3 cellular contexts compared by ENCODE assay signal in the genomic region with DNA sequence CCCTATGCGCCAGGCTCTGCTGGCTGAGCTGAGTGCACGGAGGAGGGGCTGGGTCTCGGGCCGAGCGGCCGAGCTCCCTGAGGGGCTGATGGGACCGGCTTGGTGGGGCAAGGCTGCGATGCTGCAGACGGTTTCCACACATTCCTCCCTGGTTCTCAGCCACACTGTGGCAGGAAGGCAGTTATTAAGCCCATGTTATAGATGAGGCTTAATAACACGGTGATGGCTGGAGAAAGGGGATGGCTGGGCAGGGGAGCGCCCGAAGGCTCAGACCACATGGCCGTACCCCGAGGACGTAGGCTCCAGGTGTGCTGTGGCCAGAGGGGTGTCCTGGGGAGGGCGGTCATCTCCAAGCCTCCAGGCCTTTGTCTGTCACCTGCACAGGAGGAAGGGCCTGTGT.
TF ChIP-seq lines count a peak whose summit lies in the region.

No MANE protein-coding gene starts in this region.

TF ChIP-seq in SK-N-SH, 30 proteins besides CTCF, POLR2A, EP300 and RAD21 (continues in another document):
- TF ChIP-seq FOXJ3 (CRISPR knock-in tag; IDR thresholded peaks at IDR 0.05) (no peak), GABPA (IDR thresholded peaks at IDR 0.05; ENCODE audit: low read depth) (no peak), NFIC (IDR thresholded peaks at IDR 0.05; ENCODE audit: borderline replicate concordance) (no peak), PBX3 (IDR thresholded peaks at IDR 0.05) (no peak), GATA2 (CRISPR knock-in tag; IDR thresholded peaks at IDR 0.05) (no peak; the same call in 1 of the 2 replicates), TCF12 (IDR thresholded peaks at IDR 0.05) (no peak), FOXM1 (IDR thresholded peaks at IDR 0.05; ENCODE audit: low read depth) (no peak), USF1 (IDR thresholded peaks at IDR 0.05; ENCODE audit: borderline replicate concordance, low read depth) (no peak)
- TF ChIP-seq, protein P1, sequence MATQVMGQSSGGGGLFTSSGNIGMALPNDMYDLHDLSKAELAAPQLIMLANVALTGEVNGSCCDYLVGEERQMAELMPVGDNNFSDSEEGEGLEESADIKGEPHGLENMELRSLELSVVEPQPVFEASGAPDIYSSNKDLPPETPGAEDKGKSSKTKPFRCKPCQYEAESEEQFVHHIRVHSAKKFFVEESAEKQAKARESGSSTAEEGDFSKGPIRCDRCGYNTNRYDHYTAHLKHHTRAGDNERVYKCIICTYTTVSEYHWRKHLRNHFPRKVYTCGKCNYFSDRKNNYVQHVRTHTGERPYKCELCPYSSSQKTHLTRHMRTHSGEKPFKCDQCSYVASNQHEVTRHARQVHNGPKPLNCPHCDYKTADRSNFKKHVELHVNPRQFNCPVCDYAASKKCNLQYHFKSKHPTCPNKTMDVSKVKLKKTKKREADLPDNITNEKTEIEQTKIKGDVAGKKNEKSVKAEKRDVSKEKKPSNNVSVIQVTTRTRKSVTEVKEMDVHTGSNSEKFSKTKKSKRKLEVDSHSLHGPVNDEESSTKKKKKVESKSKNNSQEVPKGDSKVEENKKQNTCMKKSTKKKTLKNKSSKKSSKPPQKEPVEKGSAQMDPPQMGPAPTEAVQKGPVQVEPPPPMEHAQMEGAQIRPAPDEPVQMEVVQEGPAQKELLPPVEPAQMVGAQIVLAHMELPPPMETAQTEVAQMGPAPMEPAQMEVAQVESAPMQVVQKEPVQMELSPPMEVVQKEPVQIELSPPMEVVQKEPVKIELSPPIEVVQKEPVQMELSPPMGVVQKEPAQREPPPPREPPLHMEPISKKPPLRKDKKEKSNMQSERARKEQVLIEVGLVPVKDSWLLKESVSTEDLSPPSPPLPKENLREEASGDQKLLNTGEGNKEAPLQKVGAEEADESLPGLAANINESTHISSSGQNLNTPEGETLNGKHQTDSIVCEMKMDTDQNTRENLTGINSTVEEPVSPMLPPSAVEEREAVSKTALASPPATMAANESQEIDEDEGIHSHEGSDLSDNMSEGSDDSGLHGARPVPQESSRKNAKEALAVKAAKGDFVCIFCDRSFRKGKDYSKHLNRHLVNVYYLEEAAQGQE (IDR thresholded peaks at IDR 0.05; ENCODE audit: low read depth, low read length), result no peak
- TF ChIP-seq, protein P2, sequence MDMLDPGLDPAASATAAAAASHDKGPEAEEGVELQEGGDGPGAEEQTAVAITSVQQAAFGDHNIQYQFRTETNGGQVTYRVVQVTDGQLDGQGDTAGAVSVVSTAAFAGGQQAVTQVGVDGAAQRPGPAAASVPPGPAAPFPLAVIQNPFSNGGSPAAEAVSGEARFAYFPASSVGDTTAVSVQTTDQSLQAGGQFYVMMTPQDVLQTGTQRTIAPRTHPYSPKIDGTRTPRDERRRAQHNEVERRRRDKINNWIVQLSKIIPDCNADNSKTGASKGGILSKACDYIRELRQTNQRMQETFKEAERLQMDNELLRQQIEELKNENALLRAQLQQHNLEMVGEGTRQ (IDR thresholded peaks at IDR 0.05; ENCODE audit: borderline replicate concordance, low read depth, low read length), result no peak

TF ChIP-seq in SK-N-SH treated with all-trans-retinoic acid at 6 μM for 48 hours, 23 proteins besides CTCF, POLR2A, EP300 and RAD21:
- no peak for TF ChIP-seq TOX (CRISPR knock-in tag; IDR thresholded peaks at IDR 0.05; ENCODE audit: borderline replicate concordance)

TF ChIP-seq in H1, 55 proteins besides CTCF, POLR2A, EP300 and RAD21:
- TF ChIP-seq FOSL1 (IDR thresholded peaks at IDR 0.05; ENCODE audit: insufficient read depth, low read depth, low read length) (no peak), BACH1 (IDR thresholded peaks at IDR 0.05; ENCODE audit: low read length) (no peak), TAF1 (IDR thresholded peaks at IDR 0.05; ENCODE audit: low read depth, low read length) (no peak), SP4 (IDR thresholded peaks at IDR 0.05; ENCODE audit: low read length) (no peak)
